Comparison of ENCODE assay signal across 21 cellular contexts in the genomic region with DNA sequence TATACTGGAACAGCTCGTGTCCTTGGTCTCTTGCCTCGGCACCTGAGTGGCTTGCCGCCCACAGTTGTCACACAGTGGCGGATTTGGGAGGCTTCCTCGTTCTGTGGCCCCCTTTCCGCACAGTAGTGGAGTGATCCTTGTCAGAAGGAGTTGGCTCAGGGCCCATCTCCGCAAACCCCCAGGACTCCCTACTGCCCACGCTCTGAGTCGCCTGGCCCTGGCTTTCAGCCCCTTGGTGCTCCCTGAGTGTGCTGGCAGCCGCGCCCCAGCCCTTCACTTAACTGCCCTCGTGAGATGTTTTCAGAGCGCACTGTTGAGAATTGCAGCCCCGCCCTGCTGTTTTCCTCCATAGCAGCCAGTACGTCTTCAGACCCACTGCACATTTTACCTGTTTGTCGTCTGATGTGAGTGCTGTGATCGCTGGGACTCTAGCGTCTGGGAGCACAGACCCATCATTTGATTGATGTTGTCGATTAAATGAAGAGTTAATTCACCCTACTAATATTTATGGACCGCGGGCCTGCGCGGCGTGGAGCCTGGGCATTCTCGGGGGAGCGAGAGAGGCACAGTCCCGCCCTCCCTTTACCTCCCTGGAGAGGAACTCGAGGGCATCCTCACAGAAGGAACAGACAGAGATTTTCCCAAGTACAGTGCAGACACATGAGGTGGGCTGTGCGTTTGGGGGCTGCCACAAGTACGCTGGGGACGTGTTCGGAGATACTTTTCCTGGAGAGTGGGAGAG.
"Had no signal": no experiment of that assay in that cellular context is flagged by ENCODE, and none has a peak within 500 bp of the region (broad histone marks: within the 10 kb centered on the region; RNA-seq: fewer than 3 reads in every experiment).

No MANE protein-coding gene starts in this region.

- H3K27me3 Mint-ChIP-seq: activated B cell treated with CpG ODN at 0.5 μM for 24 hours; activated CD4-positive, alpha-beta memory T cell treated with anti-CD3 and anti-CD28 coated beads for 36 hours; activated CD4-positive, alpha-beta T cell treated with anti-CD3 and anti-CD28 coated beads for 36 hours; stimulated activated naive CD8-positive, alpha-beta T cell treated with anti-CD3 and anti-CD28 coated beads, Interleukin-15, Interleukin-2, amounts not matched to agents 100 ng/mL and 50 ng/mL, for 24 hours had no signal

- H3K9me3 Mint-ChIP-seq: activated B cell treated with CpG ODN at 0.5 μM for 24 hours; activated CD4-positive, alpha-beta memory T cell treated with anti-CD3 and anti-CD28 coated beads for 36 hours; stimulated activated naive CD8-positive, alpha-beta T cell treated with anti-CD3 and anti-CD28 coated beads, Interleukin-15, Interleukin-2, amounts not matched to agents 100 ng/mL and 50 ng/mL, for 24 hours had no signal

- DNase-seq: activated B cell treated with CpG ODN at 0.5 μM for 24 hours; activated naive CD4-positive, alpha-beta T cell treated with Interleukin-2 at 50 U/mL for 16 hours; activated T-cell treated with anti-CD3 and anti-CD28 coated beads, Interleukin-2, amount 50 U/mL, for 48 hours; body of pancreas; cortex of kidney; heart right ventricle; lower lobe of right lung; mucosa of descending colon; small intestine; stimulated activated CD4-positive, alpha-beta T cell treated with anti-CD3 and anti-CD28 coated beads, Interleukin-4, amount 100 ng/mL, for 1 hour; T-helper 9 cell; uterus had no signal

- H3K4me1 ChIP-seq: lower lobe of right lung, tibial nerve, uterus had no signal

- H3K4me1 Mint-ChIP-seq: activated CD4-positive, alpha-beta T cell treated with anti-CD3 and anti-CD28 coated beads for 36 hours; endodermal cell had no signal

- H3K9me3 ChIP-seq: body of pancreas, heart right ventricle, lower lobe of right lung, mucosa of descending colon, tibial nerve, uterus had no signal

- H3K4me3 Mint-ChIP-seq: activated B cell treated with CpG ODN at 0.5 μM for 24 hours; activated CD4-positive, alpha-beta memory T cell treated with anti-CD3 and anti-CD28 coated beads for 36 hours; activated CD4-positive, alpha-beta T cell treated with anti-CD3 and anti-CD28 coated beads for 36 hours; endodermal cell; nephron progenitor cell; stimulated activated naive CD8-positive, alpha-beta T cell treated with anti-CD3 and anti-CD28 coated beads, Interleukin-15, Interleukin-2, amounts not matched to agents 100 ng/mL and 50 ng/mL, for 24 hours had no signal

- H3K27me3 ChIP-seq: body of pancreas, cardiac muscle cell, heart right ventricle, tibial nerve, uterus had no signal

- H3K36me3 ChIP-seq: uterus had no signal

- H3K27ac ChIP-seq: body of pancreas, cardiac muscle cell, epithelial cell of prostate, heart right ventricle, lower lobe of right lung, tibial nerve, uterus had no signal

- H3K4me3 ChIP-seq: body of pancreas, cardiac muscle cell, heart right ventricle, lower lobe of right lung, mucosa of descending colon, tibial nerve, uterus had no signal

- H3K27ac Mint-ChIP-seq: activated B cell treated with CpG ODN at 0.5 μM for 24 hours; activated CD4-positive, alpha-beta memory T cell treated with anti-CD3 and anti-CD28 coated beads for 36 hours; activated CD4-positive, alpha-beta T cell treated with anti-CD3 and anti-CD28 coated beads for 36 hours; endodermal cell; stimulated activated naive CD8-positive, alpha-beta T cell treated with anti-CD3 and anti-CD28 coated beads, Interleukin-15, Interleukin-2, amounts not matched to agents 100 ng/mL and 50 ng/mL, for 24 hours had no signal

- ATAC-seq: activated CD4-positive, alpha-beta T cell treated with anti-CD3 and anti-CD28 coated beads for 36 hours; body of pancreas; heart right ventricle; mucosa of descending colon; sciatic nerve had no signal
